8 cellular contexts compared by ENCODE assay signal in genomic region chr4:86594559-86595425, GRCh38. TPM values are rescaled to one million over a fixed set of nuclear protein-coding genes. Genes with fewer than 3 reads are reported as not detected.
DNase-seq lines count a peak whose midpoint lies in the region; ATAC-seq and TF ChIP-seq lines count a peak whose summit lies in the region.

No MANE protein-coding gene starts in this region.

- WGBS in GM23248 (ENCODE audit: low coverage in 1 of 2, low lambda C conversion rate in 2 of 2, missing lambda C conversion rate in 2 of 2), 2 experiments = 1% methylated on average over 40 to 47 of the region's 47 CpGs
- 0% methylated on average over 9 to 29 of the region's 47 CpGs for WGBS in mesodermal cell (ENCODE audit: insufficient coverage in 2 of 2), 2 experiments
- WGBS in testis, 2 donors = 0% methylated on average over 35 to 47 of the region's 47 CpGs

- peak; percentile 15; the same call in 1 of the 2 replicates for TF ChIP-seq CTCF in MM.1S (IDR thresholded peaks at IDR 0.05; ENCODE audit: low read length)
- no peak for TF ChIP-seq CTCF in WTC11 (IDR thresholded peaks at IDR 0.05)
- peak; percentile 20 for TF ChIP-seq CTCF in epithelial cell of esophagus (IDR thresholded peaks at IDR 0.05; ENCODE audit: insufficient read depth, low read depth, low read length, missing control alignments)
- TF ChIP-seq CTCF in testis (IDR thresholded peaks at IDR 0.05) = peak in 1 of 3 experiments; percentile 17

- H3K4me3 Mint-ChIP-seq in WTC11 = peak overlapping the region; percentile 96

- peaks cover 34% of the 10 kb centered on the region for H3K4me1 ChIP-seq in GM23248 (ENCODE audit: insufficient read depth)
- H3K4me1 ChIP-seq in MM.1S (ENCODE audit: low read length) = 0 out of 2 replicates have a peak, but pooled peaks cover 10% of the 10 kb centered on the region
- peaks cover 20% of the 10 kb centered on the region for H3K4me1 ChIP-seq in mesodermal cell (ENCODE audit: control insufficient read depth, insufficient read depth, low read length, poor library complexity, severe bottlenecking)
- peaks cover 29% of the 10 kb centered on the region for H3K4me1 ChIP-seq in testis

- intact Hi-C loops in testis (cut with DNase I; ENCODE audit: low total_unique reads) = no loop called here

- H3K27ac ChIP-seq in GM23248 (peak overlapping the region; percentile 96), MM.1S (ENCODE audit: low read length) (peak overlapping the region; percentile 62; the same call in 1 of the 2 replicates), mesodermal cell (ENCODE audit: low read depth, low read length, severe bottlenecking) (peak overlapping the region; percentile 96), testis (peak overlapping the region; percentile 89 to 93)

- TF ChIP-seq POLR2A in testis (IDR thresholded peaks at IDR 0.05) = no peak

- no peaks in the 10 kb centered on the region for H3K27me3 Mint-ChIP-seq in WTC11 (ENCODE audit: low read depth)

- no peaks in the 10 kb centered on the region for H4K20me1 ChIP-seq in GM23248 (ENCODE audit: insufficient read depth)
- H4K20me1 ChIP-seq in MM.1S (ENCODE audit: insufficient read depth, low read length) = no peaks in the 10 kb centered on the region

- peak overlapping the region; percentile 96 for H3K9ac ChIP-seq in GM23248
- H3K9ac ChIP-seq in MM.1S (ENCODE audit: low read length) = peak overlapping the region; percentile 63

- H3K36me3 ChIP-seq in GM23248 (ENCODE audit: low read depth) = no peaks in the 10 kb centered on the region
- H3K36me3 ChIP-seq in MM.1S (replicated peaks; ENCODE audit: insufficient read depth, low read length) = no peaks in the 10 kb centered on the region
- H3K36me3 ChIP-seq in mesodermal cell (ENCODE audit: control insufficient read depth, insufficient read depth, low read length) = no peaks in the 10 kb centered on the region
- H3K36me3 ChIP-seq in testis (ENCODE audit: low read depth, missing control alignments) = no peaks in the 10 kb centered on the region

- ATAC-seq in WTC11 = peak; percentile 23

- H3K9me3 Mint-ChIP-seq in WTC11 = no peaks in the 10 kb centered on the region

- POLR2A ChIA-PET in WTC11 (lab: Charles Lee) = interaction anchor here (0.6 to 1.4 kb wide), 8 partner anchors 8 to 463 kb away, joined by 3 to 8 read pairs (median 4); no protein-coding TSS in a partner anchor

- H3K36me3 Mint-ChIP-seq in WTC11 = no peaks in the 10 kb centered on the region

- H3K79me2 ChIP-seq in GM23248 (ENCODE audit: insufficient read depth) (peaks cover 41% of the 10 kb centered on the region), MM.1S (ENCODE audit: low read length) (no peaks in the 10 kb centered on the region)

- H3K9me3 ChIP-seq in GM23248 (ENCODE audit: low read depth) (no peaks in the 10 kb centered on the region), MM.1S (replicated peaks; ENCODE audit: insufficient read depth, low read length) (no peaks in the 10 kb centered on the region), mesodermal cell (ENCODE audit: control insufficient read depth, low read length) (no peaks in the 10 kb centered on the region), testis (no peaks in the 10 kb centered on the region)

- H3K27me3 ChIP-seq in GM23248 (replicated peaks; ENCODE audit: insufficient read depth) = no peaks in the 10 kb centered on the region
- no peaks in the 10 kb centered on the region for H3K27me3 ChIP-seq in MM.1S (replicated peaks; ENCODE audit: insufficient read depth, low read length)
- H3K27me3 ChIP-seq in testis = no peaks in the 10 kb centered on the region

- in situ Hi-C loops in GM23248 (cut with MboI) = no loop called here

- DNase-seq in NCI-H1694 treated with DMSO at 0.1 percent for 48 hours (lab: John Stamatoyannopoulos, UW) (peak; percentile 14), NCI-H1694 (lab: John Stamatoyannopoulos, UW) (no peak), GM23248 (peak; percentile 94), MM.1S (peak; percentile 43), WTC11 (ENCODE audit: low spot score) (peak; percentile 61), epithelial cell of esophagus (ENCODE audit: low read depth) (peak; percentile 67), testis (peak; percentile 68)

- H3K4me1 Mint-ChIP-seq in WTC11 = peaks cover 39% of the 10 kb centered on the region

- H3K9me2 ChIP-seq in GM23248 (ENCODE audit: insufficient read depth) = no peaks in the 10 kb centered on the region
- H3K9me2 ChIP-seq in MM.1S (replicated peaks; ENCODE audit: insufficient read depth, low read length) = no peaks in the 10 kb centered on the region

- H2AFZ ChIP-seq in GM23248 (peak overlapping the region; percentile 96), MM.1S (ENCODE audit: low read length) (peak overlapping the region; percentile 98)

- H3F3A ChIP-seq in GM23248 (ENCODE audit: insufficient read depth) (peaks cover 30% of the 10 kb centered on the region), MM.1S (ENCODE audit: insufficient read depth, low read length) (0 out of 2 replicates have a peak, but pooled peaks cover 10% of the 10 kb centered on the region)

- H3K4me2 ChIP-seq in GM23248 (ENCODE audit: unreplicated experiment) (peak overlapping the region; percentile 97), MM.1S (ENCODE audit: low read depth, low read length) (peak overlapping the region; percentile 96)

- H3K4me3 ChIP-seq in GM23248 (peak overlapping the region; percentile 98), MM.1S (ENCODE audit: low read length) (peak overlapping the region; percentile 93), epithelial cell of esophagus (ENCODE audit: low read length) (peak overlapping the region; percentile 98), mesodermal cell (ENCODE audit: extremely low read depth, insufficient read depth, low read length, poor library complexity, severe bottlenecking) (peak overlapping the region; percentile 88), testis (peak overlapping the region; percentile 82 to 92)

- H3K27ac Mint-ChIP-seq in WTC11 = peak overlapping the region; percentile 94

- CTCF ChIA-PET in WTC11 (lab: Charles Lee) = interaction anchor here (0.9 to 3.2 kb wide), 11 partner anchors 9 to 328 kb away, joined by 3 to 16 read pairs (median 4); no protein-coding TSS in a partner anchor

TF ChIP-seq in WTC11, 78 proteins besides CTCF, POLR2A, EP300 and RAD21 (continues in another document):
- TF ChIP-seq SMAD4 (CRISPR knock-in tag; IDR thresholded peaks at IDR 0.05) (no peak), CREB1 (CRISPR knock-in tag; IDR thresholded peaks at IDR 0.05) (no peak), MYBL2 (CRISPR knock-in tag; IDR thresholded peaks at IDR 0.05) (no peak), EMX1 (CRISPR knock-in tag; IDR thresholded peaks at IDR 0.05) (peak; percentile 27; the same call in 1 of the 2 replicates), ZNF512 (CRISPR knock-in tag; IDR thresholded peaks at IDR 0.05; ENCODE audit: borderline replicate concordance) (no peak), ZNF317 (CRISPR knock-in tag; IDR thresholded peaks at IDR 0.05; ENCODE audit: borderline replicate concordance, low read depth) (no peak), E2F4 (CRISPR knock-in tag; IDR thresholded peaks at IDR 0.05; ENCODE audit: borderline replicate concordance, low read depth) (no peak), HMGXB4 (CRISPR knock-in tag; IDR thresholded peaks at IDR 0.05) (no peak)
- TF ChIP-seq, protein P1, sequence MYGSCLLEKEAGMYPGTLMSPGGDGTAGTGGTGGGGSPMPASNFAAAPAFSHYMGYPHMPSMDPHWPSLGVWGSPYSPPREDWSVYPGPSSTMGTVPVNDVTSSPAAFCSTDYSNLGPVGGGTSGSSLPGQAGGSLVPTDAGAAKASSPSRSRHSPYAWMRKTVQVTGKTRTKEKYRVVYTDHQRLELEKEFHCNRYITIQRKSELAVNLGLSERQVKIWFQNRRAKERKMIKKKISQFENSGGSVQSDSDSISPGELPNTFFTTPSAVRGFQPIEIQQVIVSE (CRISPR knock-in tag; IDR thresholded peaks at IDR 0.05; ENCODE audit: borderline replicate concordance) = no peak

RNA-seq across cellular contexts. Expression of gene PTPN13, which starts 0.7 kb away (rescaled TPM):
- 42.7 and 43.2 TPM in 2 replicates for total RNA-seq in GM23248 (2014; rRNA removed; shearing (Covaris generic))
- polyA plus RNA-seq in GM23248 (2016; fragmentation: Nextera tagmentation; extraction: Ambion mirVana) (11.6 and 13.0 TPM in 2 replicates), testis (ENCODE audit: insufficient read depth, low read depth, low replicate concordance) (30.1 TPM)
- total RNA-seq in WTC11 (2021) (42.5 to 49.7 TPM (median 44.0 TPM) in 3 replicates), testis (10 to 100 TPM; 48.9 to 62.0 TPM)
- polyA plus RNA-seq in mesodermal cell (2013, experiment 1 of 2) = 61.2 TPM
- polyA plus RNA-seq in mesodermal cell (2013, experiment 2 of 2) = 65.1 TPM
